ENCODE assay signal across 1 cellular context in genomic region chr5:93349613-93350012, GRCh38.
TF ChIP-seq lines count a peak whose summit lies in the region.

No MANE protein-coding gene starts in this region.

TF ChIP-seq in endothelial cell of umbilical vein, 7 proteins besides CTCF, POLR2A, EP300 and RAD21:
- TF ChIP-seq POLR2AphosphoS5 (IDR thresholded peaks at IDR 0.05; ENCODE audit: insufficient read depth, low read depth, low read length) = no peak
- TF ChIP-seq JUN (IDR thresholded peaks at IDR 0.05; ENCODE audit: borderline replicate concordance, insufficient read depth, insufficient read length, low read depth) = peak; percentile 71
- TF ChIP-seq FOS (IDR thresholded peaks at IDR 0.05; ENCODE audit: borderline replicate concordance, insufficient read depth, low read length) = peak; percentile 58
